In the genomic region with DNA sequence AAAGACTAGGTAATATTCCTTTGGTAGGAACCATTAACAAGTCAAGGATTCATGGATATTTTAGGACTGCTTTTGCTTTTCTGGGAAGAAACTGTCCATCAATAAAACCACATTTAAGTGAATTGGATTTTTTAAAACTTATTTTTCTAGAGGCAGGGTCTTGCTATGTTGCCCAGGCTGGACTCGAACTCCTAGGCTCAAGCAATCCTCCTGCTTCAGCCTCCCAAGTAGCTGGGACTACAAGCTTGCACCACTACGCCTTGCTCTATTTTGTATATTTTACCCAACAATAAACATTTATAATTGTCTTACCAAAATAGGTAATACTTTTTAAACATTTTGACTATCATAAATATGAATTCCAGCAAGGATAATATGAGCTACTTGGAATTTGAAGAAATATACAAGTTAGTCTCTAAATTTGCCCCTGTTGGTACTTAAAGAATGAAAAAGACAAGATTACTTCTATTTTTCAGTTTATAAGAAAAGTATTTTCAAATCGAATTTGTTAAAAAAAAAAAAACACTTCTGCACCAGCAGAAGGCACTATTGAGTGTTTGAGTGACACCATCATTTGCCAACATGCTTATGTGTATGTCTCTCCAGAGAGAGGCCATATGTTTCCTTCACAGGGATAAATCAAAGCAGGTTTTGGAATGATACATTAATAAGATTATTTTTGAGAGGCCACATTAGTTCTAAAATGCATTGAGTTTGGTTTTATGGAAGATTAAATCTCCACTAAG, we compare ENCODE assay signal across 16 cellular contexts. TPM values are rescaled to one million over a fixed set of nuclear protein-coding genes. Genes with fewer than 3 reads are reported as not detected.
A peak's percentile ranks its signal among the peaks of the same experiment; 100 is the strongest.
DNase-seq lines count a peak whose midpoint lies in the region; ATAC-seq and TF ChIP-seq lines count a peak whose summit lies in the region.
"Had no signal": no experiment of that assay in that cellular context is flagged by ENCODE, and none has a peak within 500 bp of the region (broad histone marks: within the 10 kb centered on the region; RNA-seq: fewer than 3 reads in every experiment).

No MANE protein-coding gene starts in this region.

- no peak for ATAC-seq in Panc1
- ATAC-seq: left ventricle myocardium superior had no signal

- H4K20me1 ChIP-seq in H9 (ENCODE audit: control insufficient read depth, insufficient read depth, insufficient read length) = no peaks in the 10 kb centered on the region

- H3K23ac ChIP-seq in H9 (ENCODE audit: insufficient read length, low read depth, low read length) = no peak overlapping the region

- no peak overlapping the region for H2BK120ac ChIP-seq in H9 (ENCODE audit: low read depth, low read length, poor library complexity, severe bottlenecking)

- no peak overlapping the region for H3K4me3 ChIP-seq in Panc1 (ENCODE audit: low read depth in 2 of 2, low read length in 2 of 2)
- H3K4me3 ChIP-seq: adrenal gland, SJCRH30, tibial artery had no signal

- no peak overlapping the region for H3K9ac ChIP-seq in H9 (ENCODE audit: extremely low read depth, insufficient read length, low read length)

- H3K23me2 ChIP-seq in H9 (ENCODE audit: insufficient read length, low read depth, low read length, poor library complexity, severe bottlenecking) = no peaks in the 10 kb centered on the region

- no peak overlapping the region for H3K27ac Mint-ChIP-seq in H9
- H3K27ac Mint-ChIP-seq in activated CD4-positive, alpha-beta T cell treated with anti-CD3 and anti-CD28 coated beads, Interleukin-2, amount 10 ng/mL, durations not matched to agents 24 days and 14 days = no peak overlapping the region
- H3K27ac Mint-ChIP-seq: activated CD4-positive, alpha-beta memory T cell treated with anti-CD3 and anti-CD28 coated beads for 36 hours had no signal

- no peak overlapping the region for H2BK5ac ChIP-seq in H9 (ENCODE audit: insufficient read length, low read length)

- H3K27me3 Mint-ChIP-seq in H9 (ENCODE audit: low read depth) = no peaks in the 10 kb centered on the region
- no peaks in the 10 kb centered on the region for H3K27me3 Mint-ChIP-seq in activated CD4-positive, alpha-beta T cell treated with anti-CD3 and anti-CD28 coated beads, Interleukin-2, amount 10 ng/mL, durations not matched to agents 24 days and 14 days
- H3K27me3 Mint-ChIP-seq: activated CD4-positive, alpha-beta memory T cell treated with anti-CD3 and anti-CD28 coated beads for 36 hours had no signal

- H3K4ac ChIP-seq in H9 (ENCODE audit: low read depth, low read length) = no peak overlapping the region

- H3K4me1 ChIP-seq in H9 (ENCODE audit: insufficient read depth, low read length) (no peaks in the 10 kb centered on the region), Panc1 (ENCODE audit: control insufficient read depth, insufficient read depth, low read length) (no peaks in the 10 kb centered on the region)
- H3K4me1 ChIP-seq: adrenal gland, SJCRH30, tibial artery had no signal

- POLR2A ChIA-PET in Panc1 (lab: Charles Lee) = no interaction called here

- H3K14ac ChIP-seq in H9 (ENCODE audit: insufficient read depth, low read length) = no peak overlapping the region

- no peaks in the 10 kb centered on the region for H3K79me2 ChIP-seq in H9 (ENCODE audit: insufficient read depth, low read length)

- H3K4me2 ChIP-seq in H9 (ENCODE audit: insufficient read depth, insufficient read length, low read length) = no peak overlapping the region

- H3K27me3 ChIP-seq in H9 (ENCODE audit: insufficient read depth, low read length) (no peaks in the 10 kb centered on the region), Panc1 (ENCODE audit: control insufficient read depth, insufficient read depth, low read length) (no peaks in the 10 kb centered on the region)
- H3K27me3 ChIP-seq: adrenal gland, SJCRH30, tibial artery had no signal

- H3K4me3 Mint-ChIP-seq in H9 = no peak overlapping the region
- H3K4me3 Mint-ChIP-seq in activated CD4-positive, alpha-beta T cell treated with anti-CD3 and anti-CD28 coated beads, Interleukin-2, amount 10 ng/mL, durations not matched to agents 24 days and 14 days = no peak overlapping the region
- H3K4me3 Mint-ChIP-seq: activated CD4-positive, alpha-beta memory T cell treated with anti-CD3 and anti-CD28 coated beads for 36 hours had no signal

- peaks cover 19 to 34% (median 30%) of the 10 kb centered on the region in 3 experiments; a peak in 6 of 7 replicates for H3K36me3 Mint-ChIP-seq in H9 (ENCODE audit: insufficient read depth in 1 of 3, low read depth in 3 of 3)
- peaks cover 24% of the 10 kb centered on the region for H3K36me3 Mint-ChIP-seq in activated CD4-positive, alpha-beta T cell treated with anti-CD3 and anti-CD28 coated beads, Interleukin-2, amount 10 ng/mL, durations not matched to agents 24 days and 14 days (ENCODE audit: low read depth)

- CTCF ChIA-PET in Panc1 (lab: Charles Lee) = interaction anchor here (0.7 kb wide), 1 partner anchor 362 kb away, joined by 6 read pairs; no protein-coding TSS in a partner anchor

- TF ChIP-seq CTCF in C4-2B (conservative IDR thresholded peaks at IDR 0.05) (peak; percentile 40), H9 (conservative IDR thresholded peaks at IDR 0.05) (peak; percentile 62), Panc1 (IDR thresholded peaks at IDR 0.05) (peak; percentile 25; the same call in 1 of the 2 replicates)

- H3K27ac ChIP-seq in C4-2B (no peak overlapping the region), H9 (ENCODE audit: insufficient read length, low read depth, low read length) (no peak overlapping the region), Panc1 (ENCODE audit: low read length) (no peak overlapping the region)
- H3K27ac ChIP-seq: adrenal gland, SJCRH30, tibial artery had no signal

- H3K18ac ChIP-seq in H9 (ENCODE audit: insufficient read length, low read depth, low read length) = no peak overlapping the region

- no TSS peak for BruUV-seq in Panc1 (replicated peaks; lab: Mats Ljungman, UMichigan)

- WGBS in H9 (ENCODE audit: extremely low coverage, insufficient read length, low lambda C conversion rate) = no CpG with 5 or more reads among the region's 3 CpGs

- DNase-seq in H9 (no peak), Panc1 (ENCODE audit: low read depth, low spot score) (no peak), fibroblast of peridontal ligament (ENCODE audit: extremely low read depth) (peak; percentile 7), kidney glomerular epithelial cell (lab: John Stamatoyannopoulos, UW) (no peak), activated T-cell treated with anti-CD3 and anti-CD28 coated beads for 4 hours (no peak)
- DNase-seq in stimulated activated CD4-positive, alpha-beta T cell treated with anti-CD3 and anti-CD28 coated beads, Interleukin-4, amount 100 ng/mL, for 4 hours = no peak
- no peak for DNase-seq in activated CD4-positive, alpha-beta T cell treated with anti-CD3 and anti-CD28 coated beads, Interleukin-2, amount 10 ng/mL, durations not matched to agents 24 days and 14 days
- DNase-seq: activated CD4-positive, alpha-beta memory T cell treated with anti-CD3 and anti-CD28 coated beads for 36 hours; adrenal gland; DMS153; left ventricle myocardium superior; NCI-H1105; tibial artery had no signal

- H3K79me1 ChIP-seq in H9 (ENCODE audit: insufficient read depth, low read depth, low read length, poor library complexity, severe bottlenecking) = no peaks in the 10 kb centered on the region

- in situ Hi-C loops in Panc1 (cut with HindIII; ENCODE audit: low pct_unique_long_range_greater_than_20kb, low sequenced_read_pairs) = no loop called here

- no peak overlapping the region for H3T11ph ChIP-seq in H9 (ENCODE audit: low read length)

- intact Hi-C loops in Panc1 (cut with micrococcal nuclease; ENCODE audit: unreplicated experiment) = no loop called here
- intact Hi-C loops in activated CD4-positive, alpha-beta T cell treated with anti-CD3 and anti-CD28 coated beads, Interleukin-2, amount 10 ng/mL, durations not matched to agents 24 days and 14 days (cut with micrococcal nuclease) = no loop called here

- no peak overlapping the region for H2BK12ac ChIP-seq in H9 (ENCODE audit: insufficient read length, low read depth, low read length)

- H3K9me3 Mint-ChIP-seq in H9 = no peaks in the 10 kb centered on the region
- no peaks in the 10 kb centered on the region for H3K9me3 Mint-ChIP-seq in activated CD4-positive, alpha-beta T cell treated with anti-CD3 and anti-CD28 coated beads, Interleukin-2, amount 10 ng/mL, durations not matched to agents 24 days and 14 days
- H3K9me3 Mint-ChIP-seq: activated CD4-positive, alpha-beta memory T cell treated with anti-CD3 and anti-CD28 coated beads for 36 hours had no signal

- H3K56ac ChIP-seq in H9 (ENCODE audit: insufficient read length, low read depth, low read length) = no peak overlapping the region

- H4K5ac ChIP-seq in H9 (ENCODE audit: insufficient read length, low read depth, low read length) = no peak overlapping the region

- no peak overlapping the region for H2BK15ac ChIP-seq in H9 (ENCODE audit: low read depth, low read length)

- H2BK20ac ChIP-seq in H9 (ENCODE audit: low read depth, low read length, poor library complexity, severe bottlenecking) = no peak overlapping the region

- no peaks in the 10 kb centered on the region for H3K9me3 ChIP-seq in H9 (ENCODE audit: control insufficient read depth, low read depth, low read length)
- no peaks in the 10 kb centered on the region for H3K9me3 ChIP-seq in Panc1 (ENCODE audit: control insufficient read depth, insufficient read depth, low read depth, low read length)
- H3K9me3 ChIP-seq: adrenal gland, SJCRH30, tibial artery had no signal

- H2AFZ ChIP-seq in H9 (ENCODE audit: low read length) = no peak overlapping the region

- H4K91ac ChIP-seq in H9 (ENCODE audit: insufficient read length, low read depth, low read length) = no peak overlapping the region

- H4K8ac ChIP-seq in H9 (replicated peaks; ENCODE audit: insufficient read length, low read depth, low read length) = no peak overlapping the region

- H3K36me3 ChIP-seq in Panc1 (ENCODE audit: control insufficient read depth, insufficient read depth, low read length) = no peaks in the 10 kb centered on the region; the same call in 1 of the 2 replicates

- H3K4me1 Mint-ChIP-seq in H9 = no peaks in the 10 kb centered on the region
- no peaks in the 10 kb centered on the region for H3K4me1 Mint-ChIP-seq in activated CD4-positive, alpha-beta T cell treated with anti-CD3 and anti-CD28 coated beads, Interleukin-2, amount 10 ng/mL, durations not matched to agents 24 days and 14 days

- H2AK5ac ChIP-seq in H9 (ENCODE audit: insufficient read length, low read length) = no peak overlapping the region

RNA-seq across cellular contexts. Expression of gene CARTPT, which starts 60.0 kb away (rescaled TPM):
- total RNA-seq in H9 (2021) (not detected in 2 replicates), Panc1 (2021; ENCODE audit: unreplicated experiment) (not detected)
- not detected for polyA plus RNA-seq in Panc1 (2012; ENCODE audit: insufficient read length)
- total RNA-seq in activated CD4-positive, alpha-beta T cell treated with anti-CD3 and anti-CD28 coated beads, Interleukin-2, amount 10 ng/mL, durations not matched to agents 24 days and 14 days = not detected in 2 replicates
- total RNA-seq: activated CD4-positive, alpha-beta memory T cell treated with anti-CD3 and anti-CD28 coated beads for 36 hours; left ventricle myocardium superior; pulmonary artery endothelial cell; SJCRH30 had no signal
